8 cellular contexts compared by ENCODE assay signal in the genomic region with DNA sequence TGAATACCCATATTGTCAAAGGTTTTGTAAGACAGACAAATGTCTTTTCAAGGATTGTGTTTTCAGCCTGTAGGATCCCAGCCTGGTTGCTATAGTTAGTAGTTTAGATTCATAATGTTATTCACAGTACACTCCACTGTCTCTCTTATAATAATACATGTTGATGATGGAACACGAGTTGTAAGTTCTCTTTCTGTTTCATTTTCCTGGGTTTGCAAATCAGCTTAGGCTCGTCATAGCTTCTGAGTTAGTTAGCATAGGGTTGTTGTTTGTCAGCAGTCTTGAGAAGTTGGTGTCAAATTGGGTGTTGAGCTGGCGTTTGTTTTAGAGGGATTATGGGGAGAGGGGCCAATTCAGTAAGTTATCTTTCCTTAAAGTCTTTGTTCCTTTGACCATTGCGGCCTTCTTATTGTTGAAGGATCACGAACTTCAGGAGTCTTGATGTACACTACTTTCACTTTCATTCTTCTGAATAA. TPM values are rescaled to one million over a fixed set of nuclear protein-coding genes. Genes with fewer than 3 reads are reported as not detected.
A peak's percentile ranks its signal among the peaks of the same experiment; 100 is the strongest.
DNase-seq lines count a peak whose midpoint lies in the region; ATAC-seq and TF ChIP-seq lines count a peak whose summit lies in the region.

No MANE protein-coding gene starts in this region.

- peaks cover 18% of the 10 kb centered on the region for H3K36me3 Mint-ChIP-seq in effector memory CD8-positive, alpha-beta T cell (ENCODE audit: insufficient read depth)
- H3K36me3 Mint-ChIP-seq in osteocyte (ENCODE audit: unreplicated experiment) (peaks cover 59% of the 10 kb centered on the region), glutamatergic neuron (ENCODE audit: unreplicated experiment) (no peaks in the 10 kb centered on the region)

- H3K9me3 Mint-ChIP-seq in effector memory CD8-positive, alpha-beta T cell = no peaks in the 10 kb centered on the region
- H3K9me3 Mint-ChIP-seq in osteocyte (ENCODE audit: unreplicated experiment) (no peaks in the 10 kb centered on the region), glutamatergic neuron (ENCODE audit: unreplicated experiment) (no peaks in the 10 kb centered on the region)

- peaks cover 37 to 42% of the 10 kb centered on the region in 2 donors for H3K4me1 Mint-ChIP-seq in effector memory CD8-positive, alpha-beta T cell (ENCODE audit: low read depth in 2 of 2)
- H3K4me1 Mint-ChIP-seq in osteocyte (ENCODE audit: unreplicated experiment) = peaks cover 70% of the 10 kb centered on the region
- H3K4me1 Mint-ChIP-seq in glutamatergic neuron (ENCODE audit: low read depth, unreplicated experiment) = peaks cover 8% of the 10 kb centered on the region

- peak overlapping the region; percentile 73 to 86 for H3K4me3 Mint-ChIP-seq in effector memory CD8-positive, alpha-beta T cell
- peak overlapping the region; percentile 65 for H3K4me3 Mint-ChIP-seq in osteocyte (ENCODE audit: unreplicated experiment)
- no peak overlapping the region for H3K4me3 Mint-ChIP-seq in glutamatergic neuron (ENCODE audit: unreplicated experiment)

- DNase-seq in OCI-M1 (lab: John Stamatoyannopoulos, UW) = peak; percentile 91
- peak in 2 of 3 experiments; percentile 15 to 34 for DNase-seq in effector memory CD8-positive, alpha-beta T cell
- DNase-seq in osteocyte (ENCODE audit: extremely low spot score, unreplicated experiment) = no peak
- DNase-seq in omental fat pad (ENCODE audit: low spot score) = no peak
- DNase-seq in glutamatergic neuron = no peak
- DNase-seq in HuH-7 (ENCODE audit: low spot score) = no peak

- H3K27me3 Mint-ChIP-seq in effector memory CD8-positive, alpha-beta T cell = no peaks in the 10 kb centered on the region
- H3K27me3 Mint-ChIP-seq in osteocyte (ENCODE audit: unreplicated experiment) = no peaks in the 10 kb centered on the region
- H3K27me3 Mint-ChIP-seq in glutamatergic neuron (ENCODE audit: unreplicated experiment) = no peaks in the 10 kb centered on the region

- H3K27ac Mint-ChIP-seq in effector memory CD8-positive, alpha-beta T cell = peak overlapping the region; percentile 89 to 98
- H3K27ac Mint-ChIP-seq in osteocyte (ENCODE audit: unreplicated experiment) (peak overlapping the region; percentile 90), glutamatergic neuron (ENCODE audit: unreplicated experiment) (no peak overlapping the region)

- TF ChIP-seq CTCF in osteocyte (IDR thresholded peaks at IDR 0.05) (no peak), omental fat pad (IDR thresholded peaks at IDR 0.05) (no peak), glutamatergic neuron (IDR thresholded peaks at IDR 0.05; ENCODE audit: partially characterized antibody, unreplicated experiment) (no peak)

- ATAC-seq in GM18858 (IDR thresholded peaks at IDR 0.05; ENCODE audit: unreplicated experiment) (peak; percentile 88), HG02571 (IDR thresholded peaks at IDR 0.05; ENCODE audit: unreplicated experiment) (peak; percentile 81), omental fat pad (ENCODE audit: low FRiP score) (no peak)
- ATAC-seq in effector memory CD8-positive, alpha-beta T cell (replicated peaks) = peak; percentile 78

RNA-seq across cellular contexts. Expression of a gene that starts 45.8 kb away (rescaled TPM):
- total RNA-seq in osteocyte = 290 and 308 TPM in 2 replicates
- 100 to 1,000 TPM; 229 to 300 (median 263) TPM for total RNA-seq in omental fat pad
- 50.5 TPM for total RNA-seq in glutamatergic neuron (ENCODE audit: unreplicated experiment)

Comparison
In these comparisons a context has a peak if more than half of its experiments do, and no peak if none do; other contexts are left out.
1. DNase-seq: peak in OCI-M1 (single experiment) and effector memory CD8-positive, alpha-beta T cell (2 of 3); none in osteocyte (single experiment), omental fat pad (single experiment), glutamatergic neuron (single experiment) and HuH-7 (single experiment).